Comparison of ENCODE assay signal across 15 cellular contexts in the genomic region with DNA sequence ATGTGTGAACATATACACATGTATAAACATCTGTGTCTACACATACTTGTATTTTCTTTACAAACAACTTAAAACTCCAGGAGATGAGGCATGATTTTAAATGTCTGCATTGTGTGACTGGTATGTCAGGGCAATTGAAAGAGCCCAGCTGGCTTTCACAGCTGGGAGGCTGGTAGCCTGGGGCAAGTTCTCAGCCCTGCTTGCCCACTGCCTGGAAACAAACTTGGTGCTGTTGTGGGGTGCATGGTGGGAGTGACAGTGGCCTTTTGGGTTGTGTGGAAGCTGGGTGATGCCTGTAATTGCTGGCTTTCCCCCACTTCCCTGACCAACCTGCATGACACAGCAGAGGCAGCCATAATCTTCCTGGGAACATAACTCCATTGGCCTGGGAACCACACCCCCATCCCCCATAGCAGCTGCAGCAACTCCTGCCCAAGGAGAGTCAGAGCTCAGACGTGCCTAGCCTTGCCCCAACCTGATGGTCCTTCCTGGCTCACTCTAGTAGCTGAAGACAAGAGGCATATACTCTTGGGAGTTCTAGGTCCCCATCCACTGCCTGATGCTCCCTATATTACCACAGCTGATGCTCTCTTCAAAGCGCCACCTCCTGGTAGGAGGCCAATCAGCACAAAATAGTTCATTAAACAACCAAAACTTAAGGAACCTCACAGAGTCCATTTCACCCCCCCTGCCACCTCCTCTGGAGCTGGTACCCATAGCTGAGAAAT.
DNase-seq lines count a peak whose midpoint lies in the region; ATAC-seq and TF ChIP-seq lines count a peak whose summit lies in the region.
"Had no signal": no experiment of that assay in that cellular context is flagged by ENCODE, and none has a peak within 500 bp of the region (broad histone marks: within the 10 kb centered on the region; RNA-seq: fewer than 3 reads in every experiment).

No MANE protein-coding gene starts in this region.

- no peaks in the 10 kb centered on the region for H3K27me3 Mint-ChIP-seq in activated CD8-positive, alpha-beta T cell treated with anti-CD3 and anti-CD28 coated beads for 36 hours
- H3K27me3 Mint-ChIP-seq in activated CD8-positive, alpha-beta T cell treated with anti-CD3 and anti-CD28 coated beads, Interleukin-2, amount 10 ng/mL, durations not matched to agents 7 days and 5 days (ENCODE audit: low read depth) = no peaks in the 10 kb centered on the region
- no peaks in the 10 kb centered on the region for H3K27me3 Mint-ChIP-seq in stimulated activated naive B cell treated with anti-CD40 and anti-IgM and Interleukin-4, amounts not matched to agents 10 μg/mL and 1 μg/mL and 100 μg/mL, for 72 hours
- H3K27me3 Mint-ChIP-seq in natural killer cell treated with Interleukin-12 subunit alpha and Interleukin-12 subunit beta and Interleukin-15 and Interleukin-18, amount 100 ng/mL, for 72 hours = no peaks in the 10 kb centered on the region
- H3K27me3 Mint-ChIP-seq: B cell had no signal

- CTCF ChIA-PET in activated CD8-positive, alpha-beta T cell treated with anti-CD3 and anti-CD28 coated beads for 36 hours (lab: Charles Lee) = interaction anchor here (1.1 to 1.8 kb wide), 4 partner anchors 10 to 268 kb away, joined by 3 to 6 read pairs (median 4); no protein-coding TSS in a partner anchor
- CTCF ChIA-PET in activated CD8-positive, alpha-beta T cell treated with anti-CD3 and anti-CD28 coated beads, Interleukin-2, amount 10 ng/mL, durations not matched to agents 7 days and 5 days (lab: Charles Lee) = interaction anchor here (1.0 to 1.4 kb wide), 4 partner anchors 18 to 268 kb away, joined by 3 to 5 read pairs (median 3); no protein-coding TSS in a partner anchor

- no peak overlapping the region for H3K27ac ChIP-seq in MM.1S (ENCODE audit: low read length)
- H3K27ac ChIP-seq: gastrocnemius medialis had no signal

- POLR2A ChIA-PET in activated CD8-positive, alpha-beta T cell treated with anti-CD3 and anti-CD28 coated beads for 36 hours (lab: Charles Lee) = no interaction called here
- POLR2A ChIA-PET in activated CD8-positive, alpha-beta T cell treated with anti-CD3 and anti-CD28 coated beads, Interleukin-2, amount 10 ng/mL, durations not matched to agents 7 days and 5 days (lab: Charles Lee) = no interaction called here

- DNase-seq in activated CD8-positive, alpha-beta T cell treated with anti-CD3 and anti-CD28 coated beads for 36 hours = peak; percentile 33
- DNase-seq in activated CD8-positive, alpha-beta T cell treated with anti-CD3 and anti-CD28 coated beads, Interleukin-2, amount 10 ng/mL, durations not matched to agents 7 days and 5 days = no peak
- DNase-seq in MM.1S (no peak), choroid plexus epithelial cell (ENCODE audit: low read depth) (no peak), HAP-1 (ENCODE audit: low spot score in 2 of 2) (no peak)
- DNase-seq in stimulated activated naive B cell treated with anti-CD40 and anti-IgM and Interleukin-4, amounts not matched to agents 10 μg/mL and 1 μg/mL and 100 μg/mL, for 72 hours = no peak
- DNase-seq in natural killer cell treated with Interleukin-12 subunit alpha and Interleukin-12 subunit beta and Interleukin-15 and Interleukin-18, amount 100 ng/mL, for 72 hours (ENCODE audit: low spot score) = no peak
- DNase-seq: caudate nucleus; gastrocnemius medialis; NCI-H1436; stimulated activated naive CD4-positive, alpha-beta T cell had no signal

- H3K36me3 Mint-ChIP-seq in activated CD8-positive, alpha-beta T cell treated with anti-CD3 and anti-CD28 coated beads for 36 hours (ENCODE audit: low read depth) = peaks cover 25% of the 10 kb centered on the region
- H3K36me3 Mint-ChIP-seq in activated CD8-positive, alpha-beta T cell treated with anti-CD3 and anti-CD28 coated beads, Interleukin-2, amount 10 ng/mL, durations not matched to agents 7 days and 5 days (ENCODE audit: low read depth) = peaks cover 27% of the 10 kb centered on the region
- peaks cover 15 to 37% of the 10 kb centered on the region in 2 donors for H3K36me3 Mint-ChIP-seq in stimulated activated naive B cell treated with anti-CD40 and anti-IgM and Interleukin-4, amounts not matched to agents 10 μg/mL and 1 μg/mL and 100 μg/mL, for 72 hours
- peaks cover 4% of the 10 kb centered on the region for H3K36me3 Mint-ChIP-seq in natural killer cell treated with Interleukin-12 subunit alpha and Interleukin-12 subunit beta and Interleukin-15 and Interleukin-18, amount 100 ng/mL, for 72 hours

- no peaks in the 10 kb centered on the region for H3K9me2 ChIP-seq in MM.1S (replicated peaks; ENCODE audit: insufficient read depth, low read length)

- H3K9me3 Mint-ChIP-seq in activated CD8-positive, alpha-beta T cell treated with anti-CD3 and anti-CD28 coated beads for 36 hours = no peaks in the 10 kb centered on the region
- peaks cover 7% of the 10 kb centered on the region for H3K9me3 Mint-ChIP-seq in activated CD8-positive, alpha-beta T cell treated with anti-CD3 and anti-CD28 coated beads, Interleukin-2, amount 10 ng/mL, durations not matched to agents 7 days and 5 days (ENCODE audit: insufficient read depth)
- H3K9me3 Mint-ChIP-seq in stimulated activated naive B cell treated with anti-CD40 and anti-IgM and Interleukin-4, amounts not matched to agents 10 μg/mL and 1 μg/mL and 100 μg/mL, for 72 hours = peaks cover 0 to 8% of the 10 kb centered on the region in 2 donors
- H3K9me3 Mint-ChIP-seq in natural killer cell treated with Interleukin-12 subunit alpha and Interleukin-12 subunit beta and Interleukin-15 and Interleukin-18, amount 100 ng/mL, for 72 hours = no peaks in the 10 kb centered on the region

- no peak overlapping the region for H3K27ac Mint-ChIP-seq in activated CD8-positive, alpha-beta T cell treated with anti-CD3 and anti-CD28 coated beads for 36 hours
- no peak overlapping the region for H3K27ac Mint-ChIP-seq in activated CD8-positive, alpha-beta T cell treated with anti-CD3 and anti-CD28 coated beads, Interleukin-2, amount 10 ng/mL, durations not matched to agents 7 days and 5 days
- H3K27ac Mint-ChIP-seq in stimulated activated naive B cell treated with anti-CD40 and anti-IgM and Interleukin-4, amounts not matched to agents 10 μg/mL and 1 μg/mL and 100 μg/mL, for 72 hours = peak overlapping the region; percentile 37
- H3K27ac Mint-ChIP-seq in natural killer cell treated with Interleukin-12 subunit alpha and Interleukin-12 subunit beta and Interleukin-15 and Interleukin-18, amount 100 ng/mL, for 72 hours = no peak overlapping the region
- H3K27ac Mint-ChIP-seq: activated T-helper 1 cell treated with anti-CD3 and anti-CD28 coated beads, Interleukin-12 subunit alpha, Interleukin-12 subunit beta, Interleukin-2, Interleukin-4 antibody, amounts not matched to agents 30 ng/mL and 10 ng/mL and 1 ng/mL, durations not matched to agents 14 hours and 24 hours and 36 hours; B cell had no signal

- H3K79me2 ChIP-seq in MM.1S (ENCODE audit: low read length) = no peaks in the 10 kb centered on the region

- H3K9me3 ChIP-seq in MM.1S (replicated peaks; ENCODE audit: insufficient read depth, low read length) = no peaks in the 10 kb centered on the region
- no peaks in the 10 kb centered on the region for H3K9me3 ChIP-seq in HAP-1
- H3K9me3 ChIP-seq: gastrocnemius medialis had no signal

- peaks cover 20% of the 10 kb centered on the region for H3K4me1 Mint-ChIP-seq in activated CD8-positive, alpha-beta T cell treated with anti-CD3 and anti-CD28 coated beads for 36 hours (ENCODE audit: low read depth)
- peaks cover 16% of the 10 kb centered on the region for H3K4me1 Mint-ChIP-seq in activated CD8-positive, alpha-beta T cell treated with anti-CD3 and anti-CD28 coated beads, Interleukin-2, amount 10 ng/mL, durations not matched to agents 7 days and 5 days (ENCODE audit: low read depth)
- H3K4me1 Mint-ChIP-seq in stimulated activated naive B cell treated with anti-CD40 and anti-IgM and Interleukin-4, amounts not matched to agents 10 μg/mL and 1 μg/mL and 100 μg/mL, for 72 hours = peaks cover 10 to 24% of the 10 kb centered on the region in 2 donors
- H3K4me1 Mint-ChIP-seq in natural killer cell treated with Interleukin-12 subunit alpha and Interleukin-12 subunit beta and Interleukin-15 and Interleukin-18, amount 100 ng/mL, for 72 hours (ENCODE audit: low read depth in 2 of 2) = peaks cover 0 to 12% of the 10 kb centered on the region in 2 donors

- H3K4me1 ChIP-seq in MM.1S (ENCODE audit: low read length) (no peaks in the 10 kb centered on the region), HAP-1 (no peaks in the 10 kb centered on the region)

- H3K9ac ChIP-seq in MM.1S (ENCODE audit: low read length) = no peak overlapping the region

- in situ Hi-C loops in HAP-1 (cut with MboI; ENCODE audit: low sequenced_read_pairs) = no loop called here

- intact Hi-C loops in activated CD8-positive, alpha-beta T cell treated with anti-CD3 and anti-CD28 coated beads for 36 hours (cut with micrococcal nuclease) = no loop called here

- no peak for TF ChIP-seq CTCF in activated CD8-positive, alpha-beta T cell treated with anti-CD3 and anti-CD28 coated beads for 36 hours (IDR thresholded peaks at IDR 0.05)
- TF ChIP-seq CTCF in MM.1S (IDR thresholded peaks at IDR 0.05; ENCODE audit: low read length) (peak; percentile 47), choroid plexus epithelial cell (conservative IDR thresholded peaks at IDR 0.05; ENCODE audit: low read depth, low read length) (peak; percentile 34)

- no peaks in the 10 kb centered on the region for H3F3A ChIP-seq in MM.1S (ENCODE audit: insufficient read depth, low read length)

- no peaks in the 10 kb centered on the region for H4K20me1 ChIP-seq in MM.1S (ENCODE audit: insufficient read depth, low read length)

- H2AFZ ChIP-seq in MM.1S (ENCODE audit: low read length) = no peak overlapping the region

- no peaks in the 10 kb centered on the region for H3K36me3 ChIP-seq in MM.1S (replicated peaks; ENCODE audit: insufficient read depth, low read length)
- H3K36me3 ChIP-seq in HAP-1 (replicated peaks) = no peaks in the 10 kb centered on the region
- H3K36me3 ChIP-seq: gastrocnemius medialis had no signal

- H3K4me3 Mint-ChIP-seq in activated CD8-positive, alpha-beta T cell treated with anti-CD3 and anti-CD28 coated beads for 36 hours = no peak overlapping the region
- no peak overlapping the region for H3K4me3 Mint-ChIP-seq in activated CD8-positive, alpha-beta T cell treated with anti-CD3 and anti-CD28 coated beads, Interleukin-2, amount 10 ng/mL, durations not matched to agents 7 days and 5 days
- H3K4me3 Mint-ChIP-seq in stimulated activated naive B cell treated with anti-CD40 and anti-IgM and Interleukin-4, amounts not matched to agents 10 μg/mL and 1 μg/mL and 100 μg/mL, for 72 hours = no peak overlapping the region
- H3K4me3 Mint-ChIP-seq in natural killer cell treated with Interleukin-12 subunit alpha and Interleukin-12 subunit beta and Interleukin-15 and Interleukin-18, amount 100 ng/mL, for 72 hours = no peak overlapping the region
- H3K4me3 Mint-ChIP-seq: activated T-helper 1 cell treated with anti-CD3 and anti-CD28 coated beads, Interleukin-12 subunit alpha, Interleukin-12 subunit beta, Interleukin-2, Interleukin-4 antibody, amounts not matched to agents 30 ng/mL and 10 ng/mL and 1 ng/mL, durations not matched to agents 14 hours and 24 hours and 36 hours; B cell had no signal

- H3K4me3 ChIP-seq in MM.1S (ENCODE audit: low read length) (no peak overlapping the region), choroid plexus epithelial cell (ENCODE audit: low read depth, low read length) (no peak overlapping the region), HAP-1 (no peak overlapping the region)
- H3K4me3 ChIP-seq: gastrocnemius medialis had no signal

- no peak for ATAC-seq in activated CD8-positive, alpha-beta T cell treated with anti-CD3 and anti-CD28 coated beads for 36 hours
- no peak for ATAC-seq in activated CD8-positive, alpha-beta T cell treated with anti-CD3 and anti-CD28 coated beads, Interleukin-2, amount 10 ng/mL, durations not matched to agents 7 days and 5 days
- ATAC-seq in stimulated activated naive B cell treated with anti-CD40 and anti-IgM and Interleukin-4, amounts not matched to agents 10 μg/mL and 1 μg/mL and 100 μg/mL, for 72 hours (replicated peaks) = no peak
- ATAC-seq in natural killer cell treated with Interleukin-12 subunit alpha and Interleukin-12 subunit beta and Interleukin-15 and Interleukin-18, amount 100 ng/mL, for 72 hours = no peak
- ATAC-seq in GM18498 (IDR thresholded peaks at IDR 0.05; ENCODE audit: unreplicated experiment) = no peak
- ATAC-seq: left lobe of liver had no signal

- no peaks in the 10 kb centered on the region for H3K27me3 ChIP-seq in MM.1S (replicated peaks; ENCODE audit: insufficient read depth, low read length)
- H3K27me3 ChIP-seq in HAP-1 (ENCODE audit: low read depth) = no peaks in the 10 kb centered on the region
- H3K27me3 ChIP-seq: gastrocnemius medialis had no signal

- no peak overlapping the region for H3K4me2 ChIP-seq in MM.1S (ENCODE audit: low read depth, low read length)
